In genomic region chr5:1777281-1778137, GRCh38 we compare ENCODE assay signal across 17 cellular contexts. TPM values are rescaled to one million over a fixed set of nuclear protein-coding genes. Genes with fewer than 3 reads are reported as not detected.
A peak's percentile ranks its signal among the peaks of the same experiment; 100 is the strongest.
DNase-seq lines count a peak whose midpoint lies in the region; ATAC-seq and TF ChIP-seq lines count a peak whose summit lies in the region.
"Had no signal": no experiment of that assay in that cellular context is flagged by ENCODE, and none has a peak within 500 bp of the region (broad histone marks: within the 10 kb centered on the region; RNA-seq: fewer than 3 reads in every experiment).

No MANE protein-coding gene starts in this region.

- peaks cover 6% of the 10 kb centered on the region for H3K4me1 Mint-ChIP-seq in activated CD4-positive, alpha-beta T cell treated with anti-CD3 and anti-CD28 coated beads, Interleukin-2, amount 10 ng/mL, durations not matched to agents 7 days and 5 days
- H3K4me1 Mint-ChIP-seq in CD14-positive monocyte (no peaks in the 10 kb centered on the region), endodermal cell (no peaks in the 10 kb centered on the region)
- no peaks in the 10 kb centered on the region for H3K4me1 Mint-ChIP-seq in activated T-cell treated with anti-CD3 and anti-CD28 coated beads, Interleukin-2, amount 50 U/mL, for 4 hours (ENCODE audit: low read depth)

- H3K4me3 Mint-ChIP-seq in activated CD4-positive, alpha-beta T cell treated with anti-CD3 and anti-CD28 coated beads, Interleukin-2, amount 10 ng/mL, durations not matched to agents 7 days and 5 days = no peak overlapping the region
- H3K4me3 Mint-ChIP-seq in CD14-positive monocyte (no peak overlapping the region), endodermal cell (no peak overlapping the region)
- no peak overlapping the region for H3K4me3 Mint-ChIP-seq in activated T-cell treated with anti-CD3 and anti-CD28 coated beads, Interleukin-2, amount 50 U/mL, for 4 hours
- H3K4me3 Mint-ChIP-seq: CD4-positive, alpha-beta memory T cell; HFFc6 had no signal

- WGBS in endodermal cell (ENCODE audit: insufficient coverage in 1 of 2, insufficient read length in 1 of 2), 2 experiments = 93 to 95% methylated on average over 8 to 31 of the region's 31 CpGs
- WGBS in sigmoid colon, 2 donors = 86 to 88% methylated on average over 31 of the region's 31 CpGs

- no peaks in the 10 kb centered on the region for H3K36me3 ChIP-seq in endodermal cell (ENCODE audit: control insufficient read depth, insufficient read depth, low read length)
- H3K36me3 ChIP-seq in sigmoid colon = no peaks in the 10 kb centered on the region
- H3K36me3 ChIP-seq: BE2C had no signal

- POLR2A ChIA-PET in activated CD4-positive, alpha-beta T cell treated with anti-CD3 and anti-CD28 coated beads, Interleukin-2, amount 10 ng/mL, durations not matched to agents 7 days and 5 days (lab: Charles Lee) = no interaction called here

- H3K27ac Mint-ChIP-seq in activated CD4-positive, alpha-beta T cell treated with anti-CD3 and anti-CD28 coated beads, Interleukin-2, amount 10 ng/mL, durations not matched to agents 7 days and 5 days = peak overlapping the region; percentile 2
- H3K27ac Mint-ChIP-seq in CD14-positive monocyte (no peak overlapping the region), endodermal cell (no peak overlapping the region)
- H3K27ac Mint-ChIP-seq: CD4-positive, alpha-beta memory T cell; HFFc6 had no signal

- H3K27me3 ChIP-seq in endodermal cell (ENCODE audit: control insufficient read depth, insufficient read depth, low read length, poor library complexity, severe bottlenecking) (no peaks in the 10 kb centered on the region), sigmoid colon (no peaks in the 10 kb centered on the region)

- CTCF ChIA-PET in activated CD4-positive, alpha-beta T cell treated with anti-CD3 and anti-CD28 coated beads, Interleukin-2, amount 10 ng/mL, durations not matched to agents 7 days and 5 days (lab: Charles Lee) = no interaction called here

- no peak overlapping the region for H3K9ac ChIP-seq in endodermal cell (ENCODE audit: extremely low read depth, low read length, poor library complexity, severe bottlenecking)

- TF ChIP-seq EP300 in sigmoid colon (IDR thresholded peaks at IDR 0.05) = no peak

- DNase-seq in activated CD4-positive, alpha-beta T cell treated with anti-CD3 and anti-CD28 coated beads, Interleukin-2, amount 10 ng/mL, durations not matched to agents 7 days and 5 days = no peak
- DNase-seq in activated CD4-positive, alpha-beta T cell treated with anti-CD3 and anti-CD28 coated beads for 48 hours = no peak
- DNase-seq in CD14-positive monocyte (ENCODE audit: low spot score) (peak; percentile 34), endodermal cell (peak; percentile 38), sigmoid colon (peak; percentile 50)
- no peak for DNase-seq in activated T-cell treated with anti-CD3 and anti-CD28 coated beads, Interleukin-2, amount 50 U/mL, for 4 hours
- DNase-seq in stimulated activated CD4-positive, alpha-beta T cell treated with anti-CD3 and anti-CD28 coated beads, Interleukin-2, amount 100 ng/mL, for 48 hours = no peak
- no peak for DNase-seq in stimulated activated CD4-positive, alpha-beta T cell treated with anti-CD3 and anti-CD28 coated beads, Interleukin-4, amount 100 ng/mL, for 24 hours
- DNase-seq: 8988T; BE2C; Calu3; CD4-positive, alpha-beta memory T cell; HFFc6; NCI-H187; NCI-H226; NCI-H524 treated with DMSO at 0.1 percent for 48 hours had no signal

- no peak for TF ChIP-seq CTCF in CD14-positive monocyte (IDR thresholded peaks at IDR 0.05)
- TF ChIP-seq CTCF in endodermal cell (conservative IDR thresholded peaks at IDR 0.05) = no peak
- TF ChIP-seq CTCF in sigmoid colon (IDR thresholded peaks at IDR 0.05) = no peak

- intact Hi-C loops in CD14-positive monocyte (cut with micrococcal nuclease) = no loop called here
- intact Hi-C loops in sigmoid colon (cut with DNase I) = no loop called here

- no peaks in the 10 kb centered on the region for H3K36me3 Mint-ChIP-seq in activated CD4-positive, alpha-beta T cell treated with anti-CD3 and anti-CD28 coated beads, Interleukin-2, amount 10 ng/mL, durations not matched to agents 7 days and 5 days (ENCODE audit: low read depth)
- H3K36me3 Mint-ChIP-seq in CD14-positive monocyte (no peaks in the 10 kb centered on the region), endodermal cell (ENCODE audit: low read depth) (no peaks in the 10 kb centered on the region)
- no peaks in the 10 kb centered on the region for H3K36me3 Mint-ChIP-seq in activated T-cell treated with anti-CD3 and anti-CD28 coated beads, Interleukin-2, amount 50 U/mL, for 4 hours (ENCODE audit: insufficient read depth)
- H3K36me3 Mint-ChIP-seq: CD4-positive, alpha-beta memory T cell had no signal

- TF ChIP-seq POLR2A in sigmoid colon (IDR thresholded peaks at IDR 0.05) = no peak

- H3K9me3 Mint-ChIP-seq in activated CD4-positive, alpha-beta T cell treated with anti-CD3 and anti-CD28 coated beads, Interleukin-2, amount 10 ng/mL, durations not matched to agents 7 days and 5 days = no peaks in the 10 kb centered on the region
- H3K9me3 Mint-ChIP-seq in CD14-positive monocyte = peaks cover 0 to 3% (median 0%) of the 10 kb centered on the region in 7 donors
- peaks cover 7% of the 10 kb centered on the region for H3K9me3 Mint-ChIP-seq in endodermal cell
- no peaks in the 10 kb centered on the region for H3K9me3 Mint-ChIP-seq in activated T-cell treated with anti-CD3 and anti-CD28 coated beads, Interleukin-2, amount 50 U/mL, for 4 hours
- H3K9me3 Mint-ChIP-seq: HFFc6 had no signal

- no peaks in the 10 kb centered on the region for H3K4me1 ChIP-seq in endodermal cell (ENCODE audit: control insufficient read depth, insufficient read depth, low read length)
- H3K4me1 ChIP-seq in sigmoid colon = no peaks in the 10 kb centered on the region
- H3K4me1 ChIP-seq: BE2C had no signal

- no peak overlapping the region for H3K27ac ChIP-seq in endodermal cell (ENCODE audit: low read depth, low read length)
- no peak overlapping the region for H3K27ac ChIP-seq in sigmoid colon

- peaks cover 4% of the 10 kb centered on the region for H3K27me3 Mint-ChIP-seq in activated CD4-positive, alpha-beta T cell treated with anti-CD3 and anti-CD28 coated beads, Interleukin-2, amount 10 ng/mL, durations not matched to agents 7 days and 5 days
- peaks cover 11 to 14% (median 12%) of the 10 kb centered on the region in 3 donors for H3K27me3 Mint-ChIP-seq in CD14-positive monocyte (ENCODE audit: low read depth in 3 of 3)
- peaks cover 1% of the 10 kb centered on the region for H3K27me3 Mint-ChIP-seq in endodermal cell (ENCODE audit: insufficient read depth)
- peaks cover under 1% of the 10 kb centered on the region for H3K27me3 Mint-ChIP-seq in activated T-cell treated with anti-CD3 and anti-CD28 coated beads, Interleukin-2, amount 50 U/mL, for 4 hours (ENCODE audit: low read depth)
- H3K27me3 Mint-ChIP-seq: CD4-positive, alpha-beta memory T cell had no signal

- no peaks in the 10 kb centered on the region for H3K9me3 ChIP-seq in endodermal cell (ENCODE audit: control insufficient read depth, low read length)
- H3K9me3 ChIP-seq in sigmoid colon = no peaks in the 10 kb centered on the region
- H3K9me3 ChIP-seq: BE2C had no signal

- no peak overlapping the region for H3K4me3 ChIP-seq in endodermal cell (ENCODE audit: low read length)
- H3K4me3 ChIP-seq in sigmoid colon = no peak overlapping the region

- no peak for ATAC-seq in activated T-cell treated with anti-CD3 and anti-CD28 coated beads, Interleukin-2, amount 50 U/mL, for 4 hours
- ATAC-seq: Panc1 had no signal

RNA-seq across cellular contexts. Expression of gene MRPL36, which starts 22.1 kb away (rescaled TPM):
- total RNA-seq in activated CD4-positive, alpha-beta T cell treated with anti-CD3 and anti-CD28 coated beads, Interleukin-2, amount 10 ng/mL, durations not matched to agents 7 days and 5 days = 10 to 100 TPM; 41.5 to 46.9 TPM
- polyA plus RNA-seq in CD14-positive monocyte (10 to 100 TPM; 65.9 to 81.7 TPM), sigmoid colon (10 to 100 TPM; 65.9 to 77.9 (median 70.9) TPM)
- total RNA-seq in endodermal cell (10 to 100 TPM; 44.0 to 49.7 TPM), sigmoid colon (10 to 100 TPM; 32.4 to 59.4 (median 49.2) TPM)
- 73.8 TPM for polyA plus RNA-seq in endodermal cell (2013, experiment 1 of 2)
- 63.7 TPM for polyA plus RNA-seq in endodermal cell (2013, experiment 2 of 2)
- total RNA-seq in activated T-cell treated with anti-CD3 and anti-CD28 coated beads, Interleukin-2, amount 50 U/mL, for 4 hours = 10 to 100 TPM; 72.8 to 85.9 (median 77.8) TPM

RNA-seq across cellular contexts. Expression of gene NDUFS6, which starts 23.7 kb away (rescaled TPM):
- 10 to 100 TPM; 20.8 to 31.7 TPM for total RNA-seq in activated CD4-positive, alpha-beta T cell treated with anti-CD3 and anti-CD28 coated beads, Interleukin-2, amount 10 ng/mL, durations not matched to agents 7 days and 5 days
- polyA plus RNA-seq in CD14-positive monocyte (10 to 100 TPM; 62.2 to 62.3 TPM), sigmoid colon (100 to 1,000 TPM in 2 of 3 donors, 10 to 100 TPM in 1; 94.0 to 156 (median 111) TPM)
- total RNA-seq in endodermal cell (10 to 100 TPM; 47.9 to 65.2 TPM), sigmoid colon (10 to 100 TPM; 34.9 to 82.6 (median 55.4) TPM)
- polyA plus RNA-seq in endodermal cell (2013, experiment 1 of 2) = 79.9 TPM
- 73.3 TPM for polyA plus RNA-seq in endodermal cell (2013, experiment 2 of 2)
- 10 to 100 TPM; 55.6 to 64.9 (median 61.4) TPM for total RNA-seq in activated T-cell treated with anti-CD3 and anti-CD28 coated beads, Interleukin-2, amount 50 U/mL, for 4 hours

Comparison
In these comparisons a context has a peak if more than half of its experiments do, and no peak if none do; other contexts are left out.
1. DNase-seq: peak in CD14-positive monocyte (single experiment), endodermal cell (single experiment) and sigmoid colon (single experiment); none in activated CD4-positive, alpha-beta T cell treated with anti-CD3 and anti-CD28 coated beads, Interleukin-2, amount 10 ng/mL, durations not matched to agents 7 days and 5 days (single experiment), activated CD4-positive, alpha-beta T cell treated with anti-CD3 and anti-CD28 coated beads for 48 hours (single experiment), activated T-cell treated with anti-CD3 and anti-CD28 coated beads, Interleukin-2, amount 50 U/mL, for 4 hours (single experiment), stimulated activated CD4-positive, alpha-beta T cell treated with anti-CD3 and anti-CD28 coated beads, Interleukin-2, amount 100 ng/mL, for 48 hours (0 of 2) and stimulated activated CD4-positive, alpha-beta T cell treated with anti-CD3 and anti-CD28 coated beads, Interleukin-4, amount 100 ng/mL, for 24 hours (single experiment).